Comparison of ENCODE assay signal across 8 cellular contexts in the genomic region with DNA sequence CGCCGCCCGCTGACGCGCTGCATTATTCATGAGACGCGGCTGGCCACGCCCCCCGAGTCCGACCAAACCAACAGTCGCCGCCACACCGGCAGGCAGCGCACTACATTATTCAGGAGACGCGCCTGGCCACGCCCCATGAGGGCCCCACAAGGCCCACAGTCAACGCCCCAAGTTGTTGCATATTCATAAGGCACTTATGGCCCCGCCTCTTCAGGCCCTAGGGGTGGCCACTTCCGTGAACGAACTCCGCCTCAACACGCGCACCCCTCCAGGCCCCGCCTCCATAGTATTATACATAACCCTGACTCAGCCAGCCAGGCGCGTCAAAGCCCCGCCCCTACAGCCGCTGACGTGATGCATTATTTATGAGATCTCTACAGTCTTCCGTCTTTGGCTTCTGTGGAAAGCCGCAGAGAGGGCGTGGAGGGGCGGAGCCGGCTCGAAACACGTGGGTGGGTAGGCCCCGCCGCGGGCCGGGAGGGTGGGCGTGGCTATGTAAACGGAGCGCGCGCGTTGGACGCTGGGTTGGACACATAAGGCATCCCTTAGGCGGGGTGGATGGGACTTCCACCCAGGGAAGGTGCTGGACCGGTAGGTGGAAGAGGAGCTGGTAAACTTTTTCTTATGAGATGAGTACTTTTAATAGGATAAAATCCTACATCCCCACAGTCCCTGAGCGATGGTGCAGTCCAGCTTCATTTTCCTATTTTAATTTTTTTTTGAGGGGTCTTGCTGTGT. TPM values are rescaled to one million over a fixed set of nuclear protein-coding genes. Genes with fewer than 3 reads are reported as not detected.
DNase-seq lines count a peak whose midpoint lies in the region; ATAC-seq and TF ChIP-seq lines count a peak whose summit lies in the region.

No MANE protein-coding gene starts in this region.

- H3K4me3 Mint-ChIP-seq in T-cell = peak overlapping the region; percentile 91 to 95 (median 92)
- peak overlapping the region; percentile 84 for H3K4me3 Mint-ChIP-seq in progenitor cell of endocrine pancreas (ENCODE audit: low read depth)

- ATAC-seq in HG02870 (IDR thresholded peaks at IDR 0.05; ENCODE audit: unreplicated experiment) = peak; percentile 83
- peak; percentile 86 to 89 (median 88) for ATAC-seq in T-cell (replicated peaks in 1 of 4)

- H3K27me3 Mint-ChIP-seq in T-cell (no peaks in the 10 kb centered on the region), progenitor cell of endocrine pancreas (no peaks in the 10 kb centered on the region)

- H3K9me3 Mint-ChIP-seq in T-cell (no peaks in the 10 kb centered on the region), progenitor cell of endocrine pancreas (ENCODE audit: low read depth) (no peaks in the 10 kb centered on the region)

- peak overlapping the region; percentile 94 for H3K27ac ChIP-seq in left ventricle myocardium inferior (replicated peaks)

- peak overlapping the region; percentile 93 to 96 for H3K27ac Mint-ChIP-seq in T-cell
- H3K27ac Mint-ChIP-seq in progenitor cell of endocrine pancreas = peak overlapping the region; percentile 97

- intact Hi-C loops in left ventricle myocardium inferior (cut with micrococcal nuclease) = loop anchor here (5.0 kb wide), 1 partner anchor 55 kb away; no protein-coding TSS in a partner anchor

- H3K36me3 ChIP-seq in left ventricle myocardium inferior = no peaks in the 10 kb centered on the region

- in situ Hi-C loops in GM13977 (cut with MboI; ENCODE audit: low pct_unique_long_range_greater_than_20kb, low sequenced_read_pairs, unreplicated experiment) = no loop called here

- H3K27me3 ChIP-seq in left ventricle myocardium inferior (ENCODE audit: low read depth) = no peaks in the 10 kb centered on the region

- CTCF ChIA-PET in T-cell (lab: Charles Lee) = interaction anchor here in 1 of 2 donors (0.7 to 3.7 kb wide), 8 partner anchors 13 to 308 kb away, joined by 3 to 23 read pairs (median 6); partner anchors contain the start of genes KXD1 and UBA52

- H3K4me3 ChIP-seq in left ventricle myocardium inferior = peak overlapping the region; percentile 94

- H3K4me1 ChIP-seq in left ventricle myocardium inferior = peaks cover 43% of the 10 kb centered on the region

- H3K4me1 Mint-ChIP-seq in T-cell (peaks cover 15 to 31% (median 25%) of the 10 kb centered on the region in 3 donors), progenitor cell of endocrine pancreas (ENCODE audit: low read depth) (peaks cover 10% of the 10 kb centered on the region)

- no peaks in the 10 kb centered on the region for H3K9me3 ChIP-seq in left ventricle myocardium inferior (replicated peaks)

- no peaks in the 10 kb centered on the region for H3K36me3 Mint-ChIP-seq in T-cell
- no peaks in the 10 kb centered on the region for H3K36me3 Mint-ChIP-seq in progenitor cell of endocrine pancreas (ENCODE audit: insufficient read depth)

- TF ChIP-seq CTCF in GM13977 (IDR thresholded peaks at IDR 0.05; ENCODE audit: extremely low read depth, insufficient read depth, missing control alignments) (no peak), left ventricle myocardium inferior (IDR thresholded peaks at IDR 0.05; ENCODE audit: borderline replicate concordance) (no peak), progenitor cell of endocrine pancreas (IDR thresholded peaks at IDR 0.05; ENCODE audit: unreplicated experiment) (no peak)

- peak; percentile 98 for DNase-seq in GM13977 (ENCODE audit: low spot score)
- DNase-seq in NCI-H146 (lab: John Stamatoyannopoulos, UW) = peak; percentile 100
- peak; percentile 100 for DNase-seq in T-cell
- peak; percentile 100 for DNase-seq in amniotic stem cell (lab: John Stamatoyannopoulos, UW)
- peak; percentile 100 for DNase-seq in left ventricle myocardium inferior
- DNase-seq in progenitor cell of endocrine pancreas (ENCODE audit: low spot score, unreplicated experiment) = peak; percentile 100
- peak; percentile 100 for DNase-seq in ureter (ENCODE audit: low spot score)

- POLR2A ChIA-PET in T-cell (lab: Charles Lee) = interaction anchor here (0.6 to 1.8 kb wide), 6 partner anchors 26 to 1889 kb away, joined by 3 to 21 read pairs (median 3); partner anchors contain the start of genes COPE (in 1 of the 2), DDX49 (in 1 of the 2), JUND (in 1 of the 2) and UBA52 (in 1 of the 2)

RNA-seq across cellular contexts. Expression of gene ELL, which starts 0.4 kb away (rescaled TPM):
- total RNA-seq in T-cell (10 to 100 TPM; 27.2 to 46.4 (median 33.4) TPM), left ventricle myocardium inferior (7.9 TPM), progenitor cell of endocrine pancreas (13.8 and 15.5 TPM in 2 replicates), ureter (29.2 TPM)

RNA-seq across cellular contexts. Expression of gene FKBP8, which starts 21.1 kb away (rescaled TPM):
- total RNA-seq in T-cell (100 to 1,000 TPM; 158 to 282 (median 244) TPM), left ventricle myocardium inferior (153 TPM), progenitor cell of endocrine pancreas (216 and 220 TPM in 2 replicates), ureter (162 TPM)

RNA-seq across cellular contexts. Expression of gene KXD1, which starts 35.4 kb away (rescaled TPM):
- total RNA-seq in T-cell (100 to 1,000 TPM in 1 of 5 donors, 10 to 100 TPM in 4; 73.1 to 112 (median 95.8) TPM), left ventricle myocardium inferior (52.0 TPM), progenitor cell of endocrine pancreas (77.7 and 82.8 TPM in 2 replicates), ureter (79.5 TPM)

RNA-seq across cellular contexts. Expression of gene UBA52, which starts 49.4 kb away (rescaled TPM):
- 1,000 to 10,000 TPM; 1,917 to 2,053 (median 1,972) TPM for total RNA-seq in T-cell
- total RNA-seq in left ventricle myocardium inferior = 643 TPM
- 951 and 968 TPM in 2 replicates for total RNA-seq in progenitor cell of endocrine pancreas
- 1,235 TPM for total RNA-seq in ureter

Comparison
In these comparisons a context has a peak if more than half of its experiments do, and no peak if none do; other contexts are left out.
1. Peak in every context shown above with its lines: DNase-seq, ATAC-seq, H3K4me3 ChIP-seq and H3K27ac ChIP-seq.